ENCODE assay signal across 1 cellular context in genomic region chr12:57085999-57086950, GRCh38.
A peak's percentile ranks its signal among the peaks of the same experiment; 100 is the strongest.
TF ChIP-seq lines count a peak whose summit lies in the region.

No MANE protein-coding gene starts in this region.

TF ChIP-seq in K562, 482 proteins besides CTCF, POLR2A, EP300 and RAD21 (continued from another document and continues in another):
- no peak for TF ChIP-seq ZNF449 (CRISPR knock-in tag; IDR thresholded peaks at IDR 0.05)
- TF ChIP-seq CREM (IDR thresholded peaks at IDR 0.05; ENCODE audit: low read depth) = peak; percentile 72
- peak; percentile 47 to 52; a peak in 3 of 4 replicates for TF ChIP-seq NRF1 (conservative IDR thresholded peaks at IDR 0.05 in 1 of 2, IDR thresholded peaks at IDR 0.05 in 1 of 2)
- no peak for TF ChIP-seq CREB3 (tag; conservative IDR thresholded peaks at IDR 0.05; ENCODE audit: low read depth)
- no peak for TF ChIP-seq PHB (CRISPR knock-in tag; IDR thresholded peaks at IDR 0.05)
- TF ChIP-seq SP1 (CRISPR knock-in tag; IDR thresholded peaks at IDR 0.05) = no peak
- TF ChIP-seq ZNF589 (CRISPR knock-in tag; IDR thresholded peaks at IDR 0.05; ENCODE audit: low read depth) = 0 out of 2 replicates have a peak, but pooled peaks have one; percentile 55
- no peak for TF ChIP-seq IRF9 (tag; IDR thresholded peaks at IDR 0.05)
- 0 out of 2 replicates have a peak, but pooled peaks have one; percentile 51 for TF ChIP-seq ZNF740 (CRISPR knock-in tag; IDR thresholded peaks at IDR 0.05)
- 0 out of 4 replicates have a peak, but pooled peaks of 1 of the 2 experiments have one; percentile 75 for TF ChIP-seq ZNF740 (tag; IDR thresholded peaks at IDR 0.05)
- no peak for TF ChIP-seq ERF (CRISPR knock-in tag; IDR thresholded peaks at IDR 0.05)
- TF ChIP-seq FIP1L1 (IDR thresholded peaks at IDR 0.05; ENCODE audit: low read depth, low read length, poor library complexity, severe bottlenecking) = no peak
- TF ChIP-seq ZNF143 (CRISPR knock-in tag; IDR thresholded peaks at IDR 0.05) = no peak
- peak; percentile 63; the same call in 1 of the 2 replicates for TF ChIP-seq DPF2 (IDR thresholded peaks at IDR 0.05)
- no peak for TF ChIP-seq BCLAF1 (IDR thresholded peaks at IDR 0.05; ENCODE audit: borderline replicate concordance in 1 of 2, control insufficient read depth in 1 of 2, low read depth in 2 of 2, low read length in 1 of 2)
- TF ChIP-seq ZNF133 (CRISPR knock-in tag; IDR thresholded peaks at IDR 0.05) = no peak
- no peak for TF ChIP-seq CREB5 (CRISPR knock-in tag; IDR thresholded peaks at IDR 0.05)
- no peak for TF ChIP-seq MITF (IDR thresholded peaks at IDR 0.05)
- no peak; the same call in 1 of the 2 replicates for TF ChIP-seq ZBTB40 (IDR thresholded peaks at IDR 0.05)
- no peak for TF ChIP-seq ZBTB40 (CRISPR knock-in tag; IDR thresholded peaks at IDR 0.05)
- TF ChIP-seq ZBTB34 (CRISPR knock-in tag; IDR thresholded peaks at IDR 0.05) = no peak
- TF ChIP-seq CSDE1 (IDR thresholded peaks at IDR 0.05) = no peak
- no peak for TF ChIP-seq ZNF830 (CRISPR knock-in tag; IDR thresholded peaks at IDR 0.05)
- TF ChIP-seq KHSRP (IDR thresholded peaks at IDR 0.05) = 0 out of 2 replicates have a peak, but pooled peaks have one; percentile 42
- TF ChIP-seq FOXK1 (CRISPR knock-in tag; IDR thresholded peaks at IDR 0.05; ENCODE audit: borderline replicate concordance) = no peak
- TF ChIP-seq ATF4 (CRISPR knock-in tag; IDR thresholded peaks at IDR 0.05) = 0 out of 2 replicates have a peak, but pooled peaks have one; percentile 2
- TF ChIP-seq TFAP4 (CRISPR knock-in tag; IDR thresholded peaks at IDR 0.05; ENCODE audit: borderline replicate concordance) = no peak
